Comparison of ENCODE assay signal across 11 cellular contexts in the genomic region with DNA sequence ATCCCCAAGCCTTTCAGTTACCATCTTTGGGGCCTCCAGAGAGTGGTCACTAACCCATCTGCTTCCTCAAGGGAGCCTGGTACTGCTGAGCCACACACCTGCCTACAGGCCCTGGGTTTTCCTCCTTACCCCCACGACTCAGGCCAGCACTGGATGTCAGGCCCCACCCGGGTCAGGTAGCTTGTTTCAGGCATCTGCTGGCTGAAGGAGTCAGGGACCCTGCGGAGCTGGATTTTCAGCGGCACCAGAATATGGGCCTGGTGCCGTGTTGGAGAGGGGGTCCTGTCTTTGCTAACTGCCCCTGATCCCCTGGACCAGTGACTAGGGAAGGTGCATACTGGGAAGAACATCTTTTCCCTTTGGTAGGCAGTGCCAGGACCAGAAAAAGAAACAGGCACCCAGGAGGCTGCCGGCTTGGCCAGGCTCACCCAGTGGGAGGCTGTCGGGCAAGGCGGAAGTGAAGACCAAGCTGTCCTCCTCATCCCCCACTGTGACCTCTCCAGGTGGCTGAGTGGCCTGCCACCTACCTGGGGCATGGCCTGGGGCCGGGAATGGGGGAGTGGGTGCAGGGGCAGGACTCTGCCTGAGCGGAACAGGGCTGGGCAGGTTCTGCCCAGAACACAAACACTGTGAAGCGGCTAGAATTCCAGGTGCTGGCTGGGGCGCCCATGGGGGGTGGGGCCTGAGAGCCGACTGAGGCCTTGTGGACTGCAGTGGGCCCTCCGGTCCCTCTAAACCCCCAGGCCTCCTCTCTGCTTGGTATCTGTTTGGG.
"Had no signal": no experiment of that assay in that cellular context is flagged by ENCODE, and none has a peak within 500 bp of the region (broad histone marks: within the 10 kb centered on the region; RNA-seq: fewer than 3 reads in every experiment).

No MANE protein-coding gene starts in this region.

- H3K36me3 Mint-ChIP-seq: activated CD4-positive, alpha-beta memory T cell treated with anti-CD3 and anti-CD28 coated beads for 36 hours; brain had no signal

- FAIRE-seq: colon had no signal

- H3K4me3 Mint-ChIP-seq: activated CD4-positive, alpha-beta memory T cell treated with anti-CD3 and anti-CD28 coated beads for 36 hours; activated naive CD4-positive, alpha-beta T cell treated with anti-CD3 and anti-CD28 coated beads for 36 hours; brain; nephron progenitor cell had no signal

- H3K9me3 Mint-ChIP-seq: activated CD4-positive, alpha-beta memory T cell treated with anti-CD3 and anti-CD28 coated beads for 36 hours; activated naive CD4-positive, alpha-beta T cell treated with anti-CD3 and anti-CD28 coated beads for 36 hours; activated T-helper 2 cell treated with anti-CD3 and anti-CD28 coated beads, Interferon-gamma antibody, Interleukin-2, Interleukin-4, amounts not matched to agents 10 μg/mL and 5 μg/mL and 100 μg/mL, durations not matched to agents 14 hours and 24 hours and 36 hours; nephron progenitor cell had no signal

- H3K27ac Mint-ChIP-seq: activated CD4-positive, alpha-beta memory T cell treated with anti-CD3 and anti-CD28 coated beads for 36 hours; activated naive CD4-positive, alpha-beta T cell treated with anti-CD3 and anti-CD28 coated beads for 36 hours; activated T-helper 2 cell treated with anti-CD3 and anti-CD28 coated beads, Interferon-gamma antibody, Interleukin-2, Interleukin-4, amounts not matched to agents 10 μg/mL and 5 μg/mL and 100 μg/mL, durations not matched to agents 14 hours and 24 hours and 36 hours; nephron progenitor cell had no signal

- H3K4me3 ChIP-seq: lung, sigmoid colon, spleen, tibial nerve had no signal

- H3K36me3 ChIP-seq: sigmoid colon, tibial nerve had no signal

- H3K27me3 Mint-ChIP-seq: activated CD4-positive, alpha-beta memory T cell treated with anti-CD3 and anti-CD28 coated beads for 36 hours; brain had no signal

- H3K27me3 ChIP-seq: dorsolateral prefrontal cortex, sigmoid colon, spleen, tibial nerve had no signal

- H3K27ac ChIP-seq: sigmoid colon, tibial nerve had no signal

- H3K9me3 ChIP-seq: sigmoid colon, spleen, tibial nerve had no signal
